In the genomic region with DNA sequence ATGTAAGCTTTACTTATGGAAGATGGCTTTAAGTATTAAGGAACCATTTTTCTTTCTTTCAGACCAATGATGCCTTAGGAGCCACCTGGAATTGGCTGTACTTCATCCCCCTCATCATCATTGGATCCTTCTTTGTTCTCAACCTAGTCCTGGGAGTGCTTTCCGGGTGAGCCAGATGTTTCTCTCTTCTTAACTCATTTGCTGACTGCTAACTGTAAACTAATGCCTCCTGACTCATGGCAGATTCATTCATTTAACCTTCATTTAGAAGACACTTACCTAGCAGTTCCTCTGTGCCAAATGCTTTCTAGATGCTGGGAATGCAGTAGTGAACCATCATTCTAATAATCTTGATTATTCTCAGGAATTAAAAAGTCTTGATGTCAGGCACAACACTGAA, we compare ENCODE assay signal across 22 cellular contexts.
"Had no signal": no experiment of that assay in that cellular context is flagged by ENCODE, and none has a peak within 500 bp of the region (broad histone marks: within the 10 kb centered on the region; RNA-seq: fewer than 3 reads in every experiment).

No MANE protein-coding gene starts in this region.

- H3K27ac ChIP-seq: colonic mucosa, esophagus squamous epithelium, gastroesophageal sphincter, heart left ventricle, hepatocyte, left lung, lower lobe of right lung had no signal

- H3K4me1 ChIP-seq: gastroesophageal sphincter, heart left ventricle, left lung, lower lobe of right lung had no signal

- H3K4me3 ChIP-seq: colonic mucosa, esophagus squamous epithelium, gastroesophageal sphincter, heart left ventricle, hepatocyte, left lung, lower lobe of right lung, mucosa of descending colon had no signal

- DNase-seq: colonic mucosa; cortex of kidney; effector CD8-positive, alpha-beta T cell; effector memory CD8-positive, alpha-beta T cell; endodermal cell; erythroblast; esophagus squamous epithelium; foreskin fibroblast; heart left ventricle; hypothalamus; immature natural killer cell; left cardiac atrium; left lung; left ventricle myocardium superior; lower lobe of right lung; mesenchymal stem cell; mucosa of descending colon; naive B cell; naive thymus-derived CD8-positive, alpha-beta T cell had no signal

- H3K27me3 ChIP-seq: colonic mucosa, esophagus squamous epithelium, gastroesophageal sphincter, hepatocyte had no signal

- ATAC-seq: effector memory CD8-positive, alpha-beta T cell; esophagus mucosa; gastroesophageal sphincter; heart left ventricle; left cardiac atrium; left lung; left ventricle myocardium superior; lower lobe of right lung; mucosa of descending colon; naive thymus-derived CD8-positive, alpha-beta T cell had no signal
